ENCODE assay signal across 9 cellular contexts in the genomic region with DNA sequence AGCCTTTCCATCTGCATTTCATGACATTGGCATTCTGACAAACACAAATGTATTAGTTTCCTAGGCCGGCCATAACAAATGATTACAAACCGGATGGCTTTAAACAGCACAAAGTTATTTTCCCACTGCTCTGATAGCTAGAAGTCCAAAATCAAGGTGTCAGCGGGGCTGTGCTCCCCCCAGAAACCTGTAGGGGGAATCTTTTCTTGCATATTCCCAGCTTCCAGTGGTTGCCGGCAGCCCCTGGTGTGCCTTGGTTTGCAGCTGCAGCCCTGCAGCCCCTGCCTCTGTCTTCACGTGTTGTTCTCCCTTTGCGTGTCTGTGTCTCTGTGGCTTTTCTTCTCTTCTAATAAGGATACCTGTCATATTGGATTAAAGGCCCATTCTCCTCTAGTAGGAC.
DNase-seq lines count a peak whose midpoint lies in the region; ATAC-seq, FAIRE-seq and TF ChIP-seq lines count a peak whose summit lies in the region.
"Had no signal": no experiment of that assay in that cellular context is flagged by ENCODE, and none has a peak within 500 bp of the region (broad histone marks: within the 10 kb centered on the region; RNA-seq: fewer than 3 reads in every experiment).

No MANE protein-coding gene starts in this region.

- BruUV-seq in PC-3 (replicated peaks; lab: Mats Ljungman, UMichigan) = no TSS peak

- no peak overlapping the region for H3K4me2 ChIP-seq in PC-3 (ENCODE audit: low read length)

- no peaks in the 10 kb centered on the region for H3K36me3 ChIP-seq in PC-3 (ENCODE audit: low read depth, low read length)
- no peaks in the 10 kb centered on the region for H3K36me3 ChIP-seq in thymus (ENCODE audit: control insufficient read depth, insufficient read depth)
- no peaks in the 10 kb centered on the region for H3K36me3 ChIP-seq in small intestine (ENCODE audit: control insufficient read depth in 2 of 2, insufficient read depth in 2 of 2, low read length in 2 of 2)

- POLR2A ChIA-PET in PC-3 (lab: Charles Lee; ENCODE audit: unreplicated experiment) = no interaction called here

- 82% methylated on average over 6 of the region's 6 CpGs for WGBS in thymus
- whole genome bisulfite sequencing in small intestine, 3 donors = 78 to 85% (median 84%) methylated on average over 6 of the region's 6 CpGs

- H3K4me3 Mint-ChIP-seq in activated naive CD4-positive, alpha-beta T cell treated with anti-CD3 and anti-CD28 coated beads for 36 hours = no peak overlapping the region

- H3K9me2 ChIP-seq in PC-3 (replicated peaks; ENCODE audit: low read length) = no peaks in the 10 kb centered on the region

- no peaks in the 10 kb centered on the region for H3K9me3 Mint-ChIP-seq in activated naive CD4-positive, alpha-beta T cell treated with anti-CD3 and anti-CD28 coated beads for 36 hours

- H3K4me1 ChIP-seq in PC-3 (ENCODE audit: insufficient read depth, low read length) (peaks cover 13% of the 10 kb centered on the region), thymus (ENCODE audit: control insufficient read depth, insufficient read depth, low read length) (peaks cover 48% of the 10 kb centered on the region), small intestine (ENCODE audit: control insufficient read depth in 2 of 2, insufficient read depth in 1 of 2, low read depth in 1 of 2, low read length in 1 of 2) (no peaks in the 10 kb centered on the region)

- no peak overlapping the region for H3K27ac Mint-ChIP-seq in activated naive CD4-positive, alpha-beta T cell treated with anti-CD3 and anti-CD28 coated beads for 36 hours

- H3K27me3 ChIP-seq in PC-3 (ENCODE audit: low read length) (no peaks in the 10 kb centered on the region), thymus (ENCODE audit: control insufficient read depth, insufficient read depth) (no peaks in the 10 kb centered on the region), small intestine (ENCODE audit: control insufficient read depth in 2 of 2, insufficient read depth in 2 of 2, low read length in 2 of 2) (no peaks in the 10 kb centered on the region)

- CTCF ChIA-PET in activated naive CD4-positive, alpha-beta T cell treated with anti-CD3 and anti-CD28 coated beads for 36 hours (lab: Charles Lee) = interaction anchor here (0.6 to 1.0 kb wide), 3 partner anchors 86 to 811 kb away, joined by 3 read pairs; no protein-coding TSS in a partner anchor
- CTCF ChIA-PET in PC-3 (lab: Charles Lee) = no interaction called here

- no peak for FAIRE-seq in small intestine (lab: Jason Lieb, UNC)

- peaks cover 44% of the 10 kb centered on the region for H3K4me1 Mint-ChIP-seq in activated naive CD4-positive, alpha-beta T cell treated with anti-CD3 and anti-CD28 coated beads for 36 hours (ENCODE audit: low read depth)

- H3K4me3 ChIP-seq in PC-3 (ENCODE audit: low read length) = no peak overlapping the region
- no peak overlapping the region for H3K4me3 ChIP-seq in epithelial cell of proximal tubule (ENCODE audit: low read depth, low read length)
- H3K4me3 ChIP-seq in thymus (ENCODE audit: low read length) = no peak overlapping the region
- H3K4me3 ChIP-seq in small intestine (ENCODE audit: low read depth in 1 of 2, low read length in 2 of 2) = no peak overlapping the region

- TF ChIP-seq CTCF in PC-3 (conservative IDR thresholded peaks at IDR 0.05; ENCODE audit: low read depth, low read length) (peak; percentile 38; the same call in 1 of the 2 replicates), epithelial cell of proximal tubule (conservative IDR thresholded peaks at IDR 0.05; ENCODE audit: low read depth, low read length) (peak; percentile 48)

- ATAC-seq in PC-3 = no peak

- no peaks in the 10 kb centered on the region for H3K36me3 Mint-ChIP-seq in activated naive CD4-positive, alpha-beta T cell treated with anti-CD3 and anti-CD28 coated beads for 36 hours (ENCODE audit: low read depth)

- no peak overlapping the region for H3K9ac ChIP-seq in PC-3 (ENCODE audit: low read length)

- H3F3A ChIP-seq in PC-3 (ENCODE audit: low read length, unreplicated experiment) = no peaks in the 10 kb centered on the region

- H3K27ac ChIP-seq in PC-3 (ENCODE audit: low read length) = no peak overlapping the region
- H3K27ac ChIP-seq in thymus (ENCODE audit: low read depth) = peak overlapping the region; percentile 5
- no peak overlapping the region for H3K27ac ChIP-seq in small intestine (ENCODE audit: low read depth in 1 of 2, low read length in 1 of 2)

- intact Hi-C loops in activated naive CD4-positive, alpha-beta T cell treated with anti-CD3 and anti-CD28 coated beads for 36 hours (cut with micrococcal nuclease) = loop anchor here (5.0 to 10.0 kb wide), 3 partner anchors 430 to 993 kb away; partner anchors contain the start of genes ANAPC13, CEP63 and NPHP3
- intact Hi-C loops in PC-3 (cut with micrococcal nuclease) = no loop called here

- no peaks in the 10 kb centered on the region for H3K79me2 ChIP-seq in PC-3 (ENCODE audit: low read length)

- H2AFZ ChIP-seq in PC-3 (ENCODE audit: low read length) = no peak overlapping the region

- no peaks in the 10 kb centered on the region for H4K20me1 ChIP-seq in PC-3 (ENCODE audit: low read length)

- H3K9me3 ChIP-seq in PC-3 (ENCODE audit: low read length) = no peaks in the 10 kb centered on the region
- no peaks in the 10 kb centered on the region for H3K9me3 ChIP-seq in thymus (ENCODE audit: control insufficient read depth)
- H3K9me3 ChIP-seq in small intestine (ENCODE audit: control insufficient read depth, low read depth) = no peaks in the 10 kb centered on the region

- no peaks in the 10 kb centered on the region for H3K27me3 Mint-ChIP-seq in activated naive CD4-positive, alpha-beta T cell treated with anti-CD3 and anti-CD28 coated beads for 36 hours (ENCODE audit: low read depth)

- peak; percentile 35 for DNase-seq in activated naive CD4-positive, alpha-beta T cell treated with anti-CD3 and anti-CD28 coated beads for 36 hours
- no peak for DNase-seq in activated naive CD4-positive, alpha-beta T cell (lab: John Stamatoyannopoulos, UW)
- no peak for DNase-seq in PC-3
- DNase-seq in epithelial cell of proximal tubule (ENCODE audit: low read depth) = no peak
- DNase-seq in GM19240 (ENCODE audit: insufficient read length, low spot score) = no peak
- DNase-seq in GOT3 (lab: John Stamatoyannopoulos, UW) = no peak
- no peak for DNase-seq in small intestine
- DNase-seq: effector CD4-positive, alpha-beta T cell had no signal
